ENCODE assay signal across 24 cellular contexts in genomic region chr1:2430592-2430973, GRCh38. TPM values are rescaled to one million over a fixed set of nuclear protein-coding genes. Genes with fewer than 3 reads are reported as not detected.
DNase-seq lines count a peak whose midpoint lies in the region; ATAC-seq, FAIRE-seq and TF ChIP-seq lines count a peak whose summit lies in the region.
"Had no signal": no experiment of that assay in that cellular context is flagged by ENCODE, and none has a peak within 500 bp of the region (broad histone marks: within the 10 kb centered on the region; RNA-seq: fewer than 3 reads in every experiment).

No MANE protein-coding gene starts in this region.

- FAIRE-seq in small intestine (lab: Jason Lieb, UNC): no peak
- FAIRE-seq: A204.1, G401.6, HTR-8/SVneo had no signal

- H3K27ac ChIP-seq in BLaER1 treated with 17β-estradiol and CSF1 and Interleukin-3, amounts not matched to agents 10 nM and 100 nM: peak overlapping the region in 8 of 11 experiments; percentile 44 to 94 (median 84); a peak in 15 of 22 replicates
- peak overlapping the region; percentile 86 for H3K27ac ChIP-seq in RWPE2 (ENCODE audit: poor library complexity, severe bottlenecking)
- H3K27ac ChIP-seq in epithelial cell of prostate: peak overlapping the region; percentile 92
- H3K27ac ChIP-seq in small intestine (ENCODE audit: low read depth in 1 of 2, low read length in 1 of 2): no peak overlapping the region
- H3K27ac ChIP-seq: C4-2B, GM23248, PC-9, SK-N-MC had no signal

- ATAC-seq in RWPE2 (ENCODE audit: low read depth) (no peak), HG02970 (IDR thresholded peaks at IDR 0.05; ENCODE audit: low FRiP score, unreplicated experiment) (no peak)
- ATAC-seq: CD8-positive, alpha-beta T cell had no signal

- H3K4me2 ChIP-seq in BLaER1 treated with 17β-estradiol and CSF1 and Interleukin-3, amounts not matched to agents 10 nM and 100 nM: peak overlapping the region in 9 of 11 experiments; percentile 60 to 95 (median 82); a peak in 18 of 22 replicates
- H3K4me2 ChIP-seq: PC-9 had no signal

- no peak for TF ChIP-seq CTCF in RWPE2 (IDR thresholded peaks at IDR 0.05; ENCODE audit: poor library complexity, severe bottlenecking)

- DNase-seq in RWPE2 (ENCODE audit: low spot score) (no peak), epithelial cell of prostate (ENCODE audit: low read depth, low spot score) (no peak), small intestine (peak; percentile 74), NCI-H526 (lab: John Stamatoyannopoulos, UW) (no peak)
- DNase-seq in activated naive CD4-positive, alpha-beta T cell treated with anti-CD3 and anti-CD28 coated beads, Interleukin-2, amount 50 U/mL, for 16 hours: no peak
- DNase-seq: AML-193; Caco-2; CD8-positive, alpha-beta T cell; GM23248; HFFc6; MG63; NCI-H1105 treated with DMSO at 0.1 percent for 48 hours; NCI-H2029; NCI-H446 treated with DMSO at 0.1 percent for 48 hours; NCI-H526 treated with DMSO at 0.1 percent for 48 hours; PC-9; SHP77 treated with DMSO at 0.1 percent for 48 hours had no signal

- no peaks in the 10 kb centered on the region for H3K36me3 ChIP-seq in BLaER1 treated with 17β-estradiol and CSF1 and Interleukin-3, amounts not matched to agents 10 nM and 100 nM
- H3K36me3 ChIP-seq in RWPE2 (ENCODE audit: low read depth): peaks cover 57% of the 10 kb centered on the region
- H3K36me3 ChIP-seq in small intestine (ENCODE audit: control insufficient read depth in 2 of 2, insufficient read depth in 2 of 2, low read length in 2 of 2): no peaks in the 10 kb centered on the region
- H3K36me3 ChIP-seq: MG63 had no signal

- H4K20me1 ChIP-seq in BLaER1 treated with 17β-estradiol and CSF1 and Interleukin-3, amounts not matched to agents 10 nM and 100 nM: peaks cover 0 to 31% (median 0%) of the 10 kb centered on the region in 11 experiments; a peak in 7 of 22 replicates

- H3K4me3 ChIP-seq in BLaER1 treated with 17β-estradiol and CSF1 and Interleukin-3, amounts not matched to agents 10 nM and 100 nM: no peak overlapping the region
- peak overlapping the region; percentile 10 for H3K4me3 ChIP-seq in RWPE2 (ENCODE audit: severe bottlenecking)
- H3K4me3 ChIP-seq in small intestine (ENCODE audit: low read depth in 1 of 2, low read length in 2 of 2): no peak overlapping the region
- H3K4me3 ChIP-seq: GM23248, MG63, PC-9, SK-N-MC had no signal

- H3K9me3 ChIP-seq in BLaER1 treated with 17β-estradiol and CSF1 and Interleukin-3, amounts not matched to agents 10 nM and 100 nM (replicated peaks in 1 of 11): peaks cover 0 to 8% (median 0%) of the 10 kb centered on the region in 11 experiments; a peak in 3 of 22 replicates
- H3K9me3 ChIP-seq in RWPE2 (ENCODE audit: severe bottlenecking) (no peaks in the 10 kb centered on the region), small intestine (ENCODE audit: control insufficient read depth, low read depth) (no peaks in the 10 kb centered on the region)
- H3K9me3 ChIP-seq: MG63 had no signal

- peaks cover 0 to 94% (median 76%) of the 10 kb centered on the region in 10 experiments; a peak in 17 of 20 replicates for H3K4me1 ChIP-seq in BLaER1 treated with 17β-estradiol and CSF1 and Interleukin-3, amounts not matched to agents 10 nM and 100 nM
- H3K4me1 ChIP-seq in RWPE2 (ENCODE audit: insufficient read depth, poor library complexity, severe bottlenecking): peaks cover 24% of the 10 kb centered on the region
- H3K4me1 ChIP-seq in small intestine (ENCODE audit: control insufficient read depth in 2 of 2, insufficient read depth in 1 of 2, low read depth in 1 of 2, low read length in 1 of 2): no peaks in the 10 kb centered on the region
- H3K4me1 ChIP-seq: Caco-2 had no signal

- peak overlapping the region in 5 of 11 experiments; percentile 25 to 58 (median 49); a peak in 5 of 22 replicates for H3K9ac ChIP-seq in BLaER1 treated with 17β-estradiol and CSF1 and Interleukin-3, amounts not matched to agents 10 nM and 100 nM
- H3K9ac ChIP-seq: GM23248 had no signal

- WGBS in small intestine, 3 donors: 11 to 56% (median 37%) methylated on average over 10 of the region's 10 CpGs

- peaks cover 14 to 33% (median 23%) of the 10 kb centered on the region in 11 experiments; a peak in 18 of 22 replicates for H3K27me3 ChIP-seq in BLaER1 treated with 17β-estradiol and CSF1 and Interleukin-3, amounts not matched to agents 10 nM and 100 nM
- no peaks in the 10 kb centered on the region for H3K27me3 ChIP-seq in RWPE2 (ENCODE audit: insufficient read depth, poor library complexity, severe bottlenecking)
- peaks cover 0 to 3% of the 10 kb centered on the region in 2 donors for H3K27me3 ChIP-seq in small intestine (ENCODE audit: control insufficient read depth in 2 of 2, insufficient read depth in 2 of 2, low read length in 2 of 2)

RNA-seq across cellular contexts. Expression of gene PEX10, which starts 18.2 kb away (rescaled TPM):
- polyA plus RNA-seq in small intestine: 10 to 100 TPM; 11.9 to 21.3 (median 12.4) TPM

RNA-seq across cellular contexts. Expression of gene RER1, which starts 38.9 kb away (rescaled TPM):
- polyA plus RNA-seq in small intestine: 100 to 1,000 TPM in 1 of 3 donors, 10 to 100 TPM in 2; 70.0 to 106 (median 71.1) TPM

RNA-seq across cellular contexts. Expression of gene MORN1, which starts 39.2 kb away (rescaled TPM):
- polyA plus RNA-seq in small intestine: 1 to 10 TPM; 1.1 to 4.3 (median 1.3) TPM

RNA-seq across cellular contexts. Expression of gene PLCH2, which starts 45.5 kb away (rescaled TPM):
- 1 to 10 TPM in 2 of 3 donors, under 1 TPM in 1; 0.22 to 1.1 (median 1.1) TPM for polyA plus RNA-seq in small intestine
- polyA plus RNA-seq: GM23248 had no signal

Comparison
In these comparisons a context has a peak if more than half of its experiments do, and no peak if none do; other contexts are left out.
1. H3K27ac ChIP-seq: peak in BLaER1 treated with 17β-estradiol and CSF1 and Interleukin-3, amounts not matched to agents 10 nM and 100 nM (8 of 11), RWPE2 (single experiment) and epithelial cell of prostate (single experiment); none in small intestine (0 of 2).